In genomic region chr2:74724496-74724895, GRCh38 we compare ENCODE assay signal across 31 cellular contexts.
"Had no signal": no experiment of that assay in that cellular context is flagged by ENCODE, and none has a peak within 500 bp of the region (broad histone marks: within the 10 kb centered on the region; RNA-seq: fewer than 3 reads in every experiment).

No MANE protein-coding gene starts in this region.

- H3K27me3 ChIP-seq: adrenal gland, body of pancreas, brain microvascular endothelial cell, breast epithelium had no signal

- H3K27ac ChIP-seq: adrenal gland, body of pancreas, brain microvascular endothelial cell, breast epithelium, VCaP had no signal

- H3K4me3 ChIP-seq: adrenal gland, body of pancreas, breast epithelium had no signal

- H3K36me3 ChIP-seq: adrenal gland, brain microvascular endothelial cell, breast epithelium had no signal

- H3K9me3 ChIP-seq: adrenal gland, body of pancreas, breast epithelium had no signal

- H3K4me1 ChIP-seq: adrenal gland, body of pancreas, breast epithelium had no signal

- ATAC-seq: activated CD8-positive, alpha-beta T cell treated with anti-CD3 and anti-CD28 coated beads for 36 hours; activated naive CD4-positive, alpha-beta T cell treated with anti-CD3 and anti-CD28 coated beads, Interleukin-2, amount 50 U/mL, for 72 hours; activated T-cell treated with anti-CD3 and anti-CD28 coated beads, Interleukin-2, amount 50 U/mL, for 4 hours; activated T-cell treated with anti-CD3 and anti-CD28 coated beads, Interleukin-2, amount 50 U/mL, for 72 hours; activated T-helper 17 cell treated with anti-CD3 and anti-CD28 coated beads, Interleukin-2, amount 50 U/mL, for 72 hours; body of pancreas had no signal

- DNase-seq: activated B cell treated with CpG ODN at 0.5 μM for 24 hours; activated CD4-positive, alpha-beta memory T cell treated with anti-CD3 and anti-CD28 coated beads for 36 hours; activated CD4-positive, alpha-beta T cell treated with anti-CD3 and anti-CD28 coated beads for 4 hours; activated CD4-positive, alpha-beta T cell treated with anti-CD3 and anti-CD28 coated beads, Interleukin-2, amount 10 ng/mL, durations not matched to agents 24 days and 14 days; activated CD4-positive, alpha-beta T cell treated with anti-CD3 and anti-CD28 coated beads, Interleukin-2, amount 50 U/mL, for 1 hour; activated CD4-positive, alpha-beta T cell treated with anti-CD3 and anti-CD28 coated beads, Interleukin-2, amount 50 U/mL, for 4 hours; activated CD4-positive, CD25-positive, alpha-beta regulatory T cell treated with anti-CD3 and anti-CD28 coated beads, Interleukin-2, amount 50 U/mL, for 72 hours; activated CD8-positive, alpha-beta memory T cell treated with anti-CD3 and anti-CD28 coated beads, Interleukin-2, amount 50 U/mL, for 4 hours; activated CD8-positive, alpha-beta T cell treated with anti-CD3 and anti-CD28 coated beads for 36 hours; activated effector memory CD4-positive, alpha-beta T cell treated with anti-CD3 and anti-CD28 coated beads, Interleukin-2, amount 50 U/mL, for 16 hours; activated gamma-delta T cell treated with Interleukin-2 at 50 U/mL for 16 hours; activated naive CD4-positive, alpha-beta T cell; activated naive CD4-positive, alpha-beta T cell treated with anti-CD3 and anti-CD28 coated beads for 36 hours; activated naive CD4-positive, alpha-beta T cell treated with anti-CD3 and anti-CD28 coated beads, Interleukin-2, amount 50 U/mL, for 16 hours; activated naive CD8-positive, alpha-beta T cell treated with anti-CD3 and anti-CD28 coated beads for 36 hours; activated T-cell treated with anti-CD3 and anti-CD28 coated beads for 4 hours; activated T-cell treated with anti-CD3 and anti-CD28 coated beads, Interleukin-2, amount 50 U/mL, for 1 hour; activated T-cell treated with anti-CD3 and anti-CD28 coated beads, Interleukin-2, amount 50 U/mL, for 4 hours; activated T-cell treated with anti-CD3 and anti-CD28 coated beads, Interleukin-2, amount 50 U/mL, for 72 hours; adrenal gland; amniotic stem cell; aorta; body of pancreas; brain microvascular endothelial cell; central memory CD4-positive, alpha-beta T cell; T-helper 2 cell; T-helper 9 cell had no signal
